ENCODE assay signal across 29 cellular contexts in the genomic region with DNA sequence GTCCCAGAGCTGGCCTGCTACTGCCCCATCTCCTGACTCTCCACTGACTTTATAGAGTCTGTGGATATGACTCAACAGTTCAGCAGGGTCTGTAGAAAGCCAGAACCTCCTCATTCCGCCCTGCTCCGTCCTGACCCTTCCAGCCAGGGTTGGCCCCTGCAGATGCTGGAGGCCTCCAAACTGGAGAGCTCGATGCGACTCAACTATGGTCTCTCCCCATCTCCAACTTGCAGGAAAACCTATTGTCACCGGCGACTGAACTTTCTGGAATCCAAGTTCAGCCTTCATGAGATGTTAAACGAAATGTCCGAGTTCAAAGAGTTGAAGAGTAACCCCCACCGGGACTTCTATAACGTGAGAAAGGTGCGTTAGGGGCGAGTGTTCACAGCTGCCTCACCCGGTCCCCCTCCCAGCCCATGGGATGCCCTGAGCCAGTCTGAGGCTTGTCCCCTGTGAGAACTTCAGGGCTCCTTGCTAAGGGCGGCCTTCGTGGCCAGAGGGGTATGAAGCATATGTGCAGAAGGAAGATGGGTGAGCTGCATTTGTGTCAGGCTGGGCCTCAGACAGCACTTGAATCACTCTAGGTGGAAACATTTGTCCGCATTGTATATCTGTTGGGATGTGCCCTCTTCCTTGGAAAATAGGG. TPM values are rescaled to one million over a fixed set of nuclear protein-coding genes. Genes with fewer than 3 reads are reported as not detected.
A peak's percentile ranks its signal among the peaks of the same experiment; 100 is the strongest.
DNase-seq lines count a peak whose midpoint lies in the region; ATAC-seq and TF ChIP-seq lines count a peak whose summit lies in the region.
"Had no signal": no experiment of that assay in that cellular context is flagged by ENCODE, and none has a peak within 500 bp of the region (broad histone marks: within the 10 kb centered on the region; RNA-seq: fewer than 3 reads in every experiment).

No MANE protein-coding gene starts in this region.

- H3K4me1 ChIP-seq in PC-9 (replicated peaks; ENCODE audit: insufficient read depth) = peaks cover 53% of the 10 kb centered on the region
- no peaks in the 10 kb centered on the region for H3K4me1 ChIP-seq in lower lobe of right lung

- H3K9me3 Mint-ChIP-seq in activated CD4-positive, alpha-beta T cell treated with anti-CD3 and anti-CD28 coated beads, Interleukin-2, amount 10 ng/mL, durations not matched to agents 7 days and 5 days = no peaks in the 10 kb centered on the region
- no peaks in the 10 kb centered on the region for H3K9me3 Mint-ChIP-seq in endothelial cell (ENCODE audit: unreplicated experiment)
- H3K9me3 Mint-ChIP-seq in stimulated activated memory B cell treated with anti-CD40 and anti-IgM and Interleukin-4, amounts not matched to agents 10 μg/mL and 1 μg/mL and 100 μg/mL, for 72 hours = no peaks in the 10 kb centered on the region
- H3K9me3 Mint-ChIP-seq: neural crest cell had no signal

- H3K27me3 Mint-ChIP-seq in activated CD4-positive, alpha-beta T cell treated with anti-CD3 and anti-CD28 coated beads, Interleukin-2, amount 10 ng/mL, durations not matched to agents 7 days and 5 days = no peaks in the 10 kb centered on the region
- H3K27me3 Mint-ChIP-seq in endothelial cell (ENCODE audit: unreplicated experiment) = peaks cover 7% of the 10 kb centered on the region
- no peaks in the 10 kb centered on the region for H3K27me3 Mint-ChIP-seq in stimulated activated memory B cell treated with anti-CD40 and anti-IgM and Interleukin-4, amounts not matched to agents 10 μg/mL and 1 μg/mL and 100 μg/mL, for 72 hours
- H3K27me3 Mint-ChIP-seq: progenitor cell of endocrine pancreas had no signal

- peaks cover 40% of the 10 kb centered on the region; the same call in 1 of the 2 replicates for H3F3A ChIP-seq in PC-9 (ENCODE audit: insufficient read depth, low read depth)

- H3K9me2 ChIP-seq in PC-9 (ENCODE audit: insufficient read depth) = no peaks in the 10 kb centered on the region

- TF ChIP-seq CTCF in PC-9 (conservative IDR thresholded peaks at IDR 0.05) (no peak), endothelial cell (IDR thresholded peaks at IDR 0.05; ENCODE audit: unreplicated experiment) (no peak), lower lobe of right lung (IDR thresholded peaks at IDR 0.05) (no peak)

- CTCF ChIA-PET in activated CD4-positive, alpha-beta T cell treated with anti-CD3 and anti-CD28 coated beads, Interleukin-2, amount 10 ng/mL, durations not matched to agents 7 days and 5 days (lab: Charles Lee) = interaction anchor here (0.6 to 1.6 kb wide), 2 partner anchors 53 to 99 kb away, joined by 3 to 4 read pairs; partner anchors contain the start of gene RNF141
- CTCF ChIA-PET in PC-9 (lab: Charles Lee) = interaction anchor here (0.7 kb wide), 1 partner anchor 74 kb away, joined by 4 read pairs; no protein-coding TSS in a partner anchor

- H3K27me3 ChIP-seq in PC-9 (ENCODE audit: insufficient read depth, low read depth) (no peaks in the 10 kb centered on the region), lower lobe of right lung (ENCODE audit: low read depth) (no peaks in the 10 kb centered on the region)
- H3K27me3 ChIP-seq: brain microvascular endothelial cell, esophagus muscularis mucosa, upper lobe of right lung had no signal

- no peak overlapping the region for H2AFZ ChIP-seq in PC-9

- H3K79me2 ChIP-seq in PC-9 (ENCODE audit: low read depth) = 0 out of 2 replicates have a peak, but pooled peaks cover 6% of the 10 kb centered on the region

- no peaks in the 10 kb centered on the region for H4K20me1 ChIP-seq in PC-9 (ENCODE audit: insufficient read depth)

- no peak for DNase-seq in activated CD4-positive, alpha-beta T cell treated with anti-CD3 and anti-CD28 coated beads, Interleukin-2, amount 10 ng/mL, durations not matched to agents 7 days and 5 days
- DNase-seq in activated CD4-positive, alpha-beta T cell treated with anti-CD3 and anti-CD28 coated beads for 1 hour = no peak
- no peak for DNase-seq in PC-9
- no peak for DNase-seq in endothelial cell (ENCODE audit: low spot score)
- DNase-seq in lower lobe of right lung = no peak
- DNase-seq in NCI-H2029 (lab: John Stamatoyannopoulos, UW) = no peak
- no peak for DNase-seq in NCI-H1930 (lab: John Stamatoyannopoulos, UW)
- DNase-seq: 8988T; activated gamma-delta T cell treated with Interleukin-2 at 50 U/mL for 16 hours; brain microvascular endothelial cell; effector memory CD4-positive, alpha-beta T cell; GDM1; GOT3; hypothalamus; left ventricle myocardium superior; MM.1S; mucosa of descending colon; NCI-H1417 treated with DMSO at 0.1 percent for 48 hours; NCI-H2171; NCI-H510A treated with DMSO at 0.1 percent for 48 hours; PC-3; SHP77 treated with DMSO at 0.1 percent for 48 hours; stimulated activated CD4-positive, alpha-beta T cell treated with anti-CD3 and anti-CD28 coated beads, Interleukin-15, amount 100 ng/mL, for 24 hours; upper lobe of right lung had no signal

- H3K36me3 ChIP-seq in PC-9 (ENCODE audit: low read depth) (no peaks in the 10 kb centered on the region), lower lobe of right lung (peaks cover 38% of the 10 kb centered on the region)
- H3K36me3 ChIP-seq: brain microvascular endothelial cell, upper lobe of right lung had no signal

- intact Hi-C loops in PC-9 (cut with micrococcal nuclease; ENCODE audit: unreplicated experiment) (loop anchor here (5.0 kb wide), 1 partner anchor 80 kb away; no protein-coding TSS in a partner anchor), lower lobe of right lung (cut with DNase I) (no loop called here)

- no peak for ATAC-seq in stimulated activated memory B cell treated with anti-CD40 and anti-IgM and Interleukin-4, amounts not matched to agents 10 μg/mL and 1 μg/mL and 100 μg/mL, for 72 hours
- ATAC-seq in lower lobe of right lung = no peak
- ATAC-seq: K562, left ventricle myocardium superior, mucosa of descending colon, upper lobe of right lung had no signal

- no peak overlapping the region for H3K4me3 Mint-ChIP-seq in activated CD4-positive, alpha-beta T cell treated with anti-CD3 and anti-CD28 coated beads, Interleukin-2, amount 10 ng/mL, durations not matched to agents 7 days and 5 days
- H3K4me3 Mint-ChIP-seq in endothelial cell (ENCODE audit: unreplicated experiment) = peak overlapping the region; percentile 27
- H3K4me3 Mint-ChIP-seq in stimulated activated memory B cell treated with anti-CD40 and anti-IgM and Interleukin-4, amounts not matched to agents 10 μg/mL and 1 μg/mL and 100 μg/mL, for 72 hours = no peak overlapping the region
- H3K4me3 Mint-ChIP-seq: neural crest cell had no signal

- peaks cover 29% of the 10 kb centered on the region for H3K36me3 Mint-ChIP-seq in activated CD4-positive, alpha-beta T cell treated with anti-CD3 and anti-CD28 coated beads, Interleukin-2, amount 10 ng/mL, durations not matched to agents 7 days and 5 days (ENCODE audit: low read depth)
- H3K36me3 Mint-ChIP-seq in endothelial cell (ENCODE audit: low read depth, unreplicated experiment) = peaks cover 54% of the 10 kb centered on the region
- H3K36me3 Mint-ChIP-seq in stimulated activated memory B cell treated with anti-CD40 and anti-IgM and Interleukin-4, amounts not matched to agents 10 μg/mL and 1 μg/mL and 100 μg/mL, for 72 hours = peaks cover 80% of the 10 kb centered on the region

- 0 out of 2 replicates have a peak overlapping the region, but pooled peaks have one; percentile 12 for H3K27ac ChIP-seq in PC-9
- H3K27ac ChIP-seq in lower lobe of right lung = no peak overlapping the region
- H3K27ac ChIP-seq: brain microvascular endothelial cell, esophagus muscularis mucosa, upper lobe of right lung had no signal

- H3K9me3 ChIP-seq in PC-9 (ENCODE audit: insufficient read depth, low read depth) (no peaks in the 10 kb centered on the region), lower lobe of right lung (no peaks in the 10 kb centered on the region)
- H3K9me3 ChIP-seq: esophagus muscularis mucosa, mucosa of descending colon, upper lobe of right lung had no signal

- H3K4me1 Mint-ChIP-seq in activated CD4-positive, alpha-beta T cell treated with anti-CD3 and anti-CD28 coated beads, Interleukin-2, amount 10 ng/mL, durations not matched to agents 7 days and 5 days = peaks cover 11% of the 10 kb centered on the region
- H3K4me1 Mint-ChIP-seq in endothelial cell (ENCODE audit: unreplicated experiment) = peaks cover 3% of the 10 kb centered on the region
- peaks cover 61% of the 10 kb centered on the region for H3K4me1 Mint-ChIP-seq in stimulated activated memory B cell treated with anti-CD40 and anti-IgM and Interleukin-4, amounts not matched to agents 10 μg/mL and 1 μg/mL and 100 μg/mL, for 72 hours

- H3K4me2 ChIP-seq in PC-9 = no peak overlapping the region

- no TSS peak for BruUV-seq in PC-9 (replicated peaks; lab: Mats Ljungman, UMichigan)

- POLR2A ChIA-PET in activated CD4-positive, alpha-beta T cell treated with anti-CD3 and anti-CD28 coated beads, Interleukin-2, amount 10 ng/mL, durations not matched to agents 7 days and 5 days (lab: Charles Lee) = no interaction called here
- POLR2A ChIA-PET in PC-9 (lab: Charles Lee; ENCODE audit: unreplicated experiment) = no interaction called here

- peak overlapping the region; percentile 22 for H3K27ac Mint-ChIP-seq in activated CD4-positive, alpha-beta T cell treated with anti-CD3 and anti-CD28 coated beads, Interleukin-2, amount 10 ng/mL, durations not matched to agents 7 days and 5 days
- no peak overlapping the region for H3K27ac Mint-ChIP-seq in endothelial cell (ENCODE audit: unreplicated experiment)
- peak overlapping the region; percentile 89 for H3K27ac Mint-ChIP-seq in stimulated activated memory B cell treated with anti-CD40 and anti-IgM and Interleukin-4, amounts not matched to agents 10 μg/mL and 1 μg/mL and 100 μg/mL, for 72 hours
- H3K27ac Mint-ChIP-seq: progenitor cell of endocrine pancreas had no signal

- no peak overlapping the region for H3K4me3 ChIP-seq in PC-9
- H3K4me3 ChIP-seq in lower lobe of right lung = no peak overlapping the region
- H3K4me3 ChIP-seq: esophagus muscularis mucosa, K562, mucosa of descending colon, upper lobe of right lung had no signal

RNA-seq across cellular contexts. Expression of gene AMPD3, which starts 32.1 kb away (rescaled TPM):
- 10 to 100 TPM; 20.3 to 20.8 TPM for total RNA-seq in activated CD4-positive, alpha-beta T cell treated with anti-CD3 and anti-CD28 coated beads, Interleukin-2, amount 10 ng/mL, durations not matched to agents 7 days and 5 days
- 16.5 and 17.4 TPM in 2 replicates for total RNA-seq in PC-9 (2021)
- 23.2 TPM for total RNA-seq in endothelial cell (ENCODE audit: unreplicated experiment)
- 9.8 TPM for total RNA-seq in lower lobe of right lung

RNA-seq across cellular contexts. Expression of gene RNF141, which starts 53.9 kb away (rescaled TPM):
- 10 to 100 TPM; 10.3 to 11.6 TPM for total RNA-seq in activated CD4-positive, alpha-beta T cell treated with anti-CD3 and anti-CD28 coated beads, Interleukin-2, amount 10 ng/mL, durations not matched to agents 7 days and 5 days
- total RNA-seq in PC-9 (2021) (33.7 and 36.8 TPM in 2 replicates), endothelial cell (ENCODE audit: unreplicated experiment) (32.8 TPM), lower lobe of right lung (55.2 TPM)
